ENCODE assay signal across 27 cellular contexts in the genomic region with DNA sequence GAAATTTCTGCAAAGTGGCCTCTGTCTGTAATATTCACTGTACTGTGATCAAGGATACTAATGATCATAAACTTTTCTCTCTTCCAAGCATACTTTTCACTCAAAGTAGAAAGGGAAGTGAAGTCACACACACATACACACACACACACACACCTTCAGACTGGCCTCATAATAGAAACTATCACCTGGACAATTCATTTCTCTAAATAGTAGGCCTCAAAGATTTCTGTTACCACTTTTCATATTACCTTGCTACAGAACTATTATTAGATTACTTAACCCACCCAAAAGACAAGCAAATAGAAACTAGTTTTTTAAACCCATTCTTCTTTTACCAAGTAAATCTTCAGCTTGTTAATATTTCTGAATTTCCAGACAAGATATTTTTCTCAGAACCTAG. TPM values are rescaled to one million over a fixed set of nuclear protein-coding genes. Genes with fewer than 3 reads are reported as not detected.
DNase-seq lines count a peak whose midpoint lies in the region; ATAC-seq and TF ChIP-seq lines count a peak whose summit lies in the region.
"Had no signal": no experiment of that assay in that cellular context is flagged by ENCODE, and none has a peak within 500 bp of the region (broad histone marks: within the 10 kb centered on the region; RNA-seq: fewer than 3 reads in every experiment).

No MANE protein-coding gene starts in this region.

- no peak overlapping the region for H2BK120ac ChIP-seq in mesenchymal stem cell (ENCODE audit: low read depth, low read length)

- H3K36me3 ChIP-seq in mesenchymal stem cell (ENCODE audit: control insufficient read depth in 1 of 2, insufficient read depth in 2 of 2, low read depth in 1 of 2, low read length in 2 of 2): no peaks in the 10 kb centered on the region
- H3K36me3 ChIP-seq: sigmoid colon, upper lobe of left lung had no signal

- TF ChIP-seq POLR2A in GM18505 (IDR thresholded peaks at IDR 0.05; ENCODE audit: borderline replicate concordance, extremely low read depth, insufficient read depth, insufficient read length): no peak

- no peak overlapping the region for H2AFZ ChIP-seq in mesenchymal stem cell (ENCODE audit: low read depth, low read length)
- H2AFZ ChIP-seq: parathyroid adenoma had no signal

- intact Hi-C loops in activated CD4-positive, alpha-beta T cell treated with anti-CD3 and anti-CD28 coated beads for 36 hours (cut with DNase I, micrococcal nuclease): no loop called here

- H3K4me1 Mint-ChIP-seq in activated CD4-positive, alpha-beta T cell treated with anti-CD3 and anti-CD28 coated beads for 36 hours: no peaks in the 10 kb centered on the region
- H3K4me1 Mint-ChIP-seq: activated CD8-positive, alpha-beta memory T cell treated with anti-CD3 and anti-CD28 coated beads, Interleukin-2, amount 10 ng/mL, durations not matched to agents 7 days and 5 days; naive thymus-derived CD8-positive, alpha-beta T cell had no signal

- no peak overlapping the region for H3K4me3 Mint-ChIP-seq in activated CD4-positive, alpha-beta T cell treated with anti-CD3 and anti-CD28 coated beads for 36 hours
- H3K4me3 Mint-ChIP-seq: activated CD8-positive, alpha-beta memory T cell treated with anti-CD3 and anti-CD28 coated beads, Interleukin-2, amount 10 ng/mL, durations not matched to agents 7 days and 5 days; naive thymus-derived CD8-positive, alpha-beta T cell; stimulated activated naive CD8-positive, alpha-beta T cell treated with anti-CD3 and anti-CD28 coated beads, Interleukin-15, Interleukin-2, amounts not matched to agents 100 ng/mL and 50 ng/mL, for 24 hours had no signal

- no peak overlapping the region for H4K8ac ChIP-seq in mesenchymal stem cell (ENCODE audit: low read length)

- no peaks in the 10 kb centered on the region for H3K27me3 ChIP-seq in mesenchymal stem cell (ENCODE audit: control insufficient read depth in 1 of 2, insufficient read depth in 1 of 2, low read length in 2 of 2)
- H3K27me3 ChIP-seq: sigmoid colon, upper lobe of left lung had no signal

- H3K79me1 ChIP-seq in mesenchymal stem cell (replicated peaks; ENCODE audit: low read length, poor library complexity, severe bottlenecking): no peaks in the 10 kb centered on the region

- H2BK12ac ChIP-seq in mesenchymal stem cell (ENCODE audit: low read length in 2 of 2): no peak overlapping the region

- no peaks in the 10 kb centered on the region for H3K36me3 Mint-ChIP-seq in activated CD4-positive, alpha-beta T cell treated with anti-CD3 and anti-CD28 coated beads for 36 hours (ENCODE audit: low read depth)
- H3K36me3 Mint-ChIP-seq: activated CD8-positive, alpha-beta memory T cell treated with anti-CD3 and anti-CD28 coated beads, Interleukin-2, amount 10 ng/mL, durations not matched to agents 7 days and 5 days; naive thymus-derived CD8-positive, alpha-beta T cell had no signal

- no peak for DNase-seq in stimulated activated CD4-positive, alpha-beta T cell treated with anti-CD3 and anti-CD28 coated beads, Interleukin-1b, Interleukin-23, amount 100 ng/mL, for 48 hours
- DNase-seq in activated CD4-positive, alpha-beta T cell treated with anti-CD3 and anti-CD28 coated beads for 36 hours: no peak
- DNase-seq in mesenchymal stem cell: no peak
- DNase-seq: activated CD8-positive, alpha-beta memory T cell treated with anti-CD3 and anti-CD28 coated beads, Interleukin-2, amount 10 ng/mL, durations not matched to agents 7 days and 5 days; C1 segment of cervical spinal cord; dermis blood vessel endothelial cell; DMS 273 treated with DMSO at 0.1 percent for 48 hours; foreskin fibroblast; Karpas-422; kidney; mesendoderm; naive thymus-derived CD8-positive, alpha-beta T cell; NCI-H1105; NCI-H2107; sigmoid colon; T-helper 9 cell; upper lobe of left lung had no signal

- no peak overlapping the region for H3K27ac Mint-ChIP-seq in activated CD4-positive, alpha-beta T cell treated with anti-CD3 and anti-CD28 coated beads for 36 hours
- H3K27ac Mint-ChIP-seq: activated CD8-positive, alpha-beta memory T cell treated with anti-CD3 and anti-CD28 coated beads, Interleukin-2, amount 10 ng/mL, durations not matched to agents 7 days and 5 days; naive thymus-derived CD8-positive, alpha-beta T cell; stimulated activated naive CD8-positive, alpha-beta T cell treated with anti-CD3 and anti-CD28 coated beads, Interleukin-15, Interleukin-2, amounts not matched to agents 100 ng/mL and 50 ng/mL, for 24 hours had no signal

- H3K9me3 Mint-ChIP-seq in activated CD4-positive, alpha-beta T cell treated with anti-CD3 and anti-CD28 coated beads for 36 hours (ENCODE audit: low read depth): no peaks in the 10 kb centered on the region
- H3K9me3 Mint-ChIP-seq: naive thymus-derived CD8-positive, alpha-beta T cell; stimulated activated naive CD8-positive, alpha-beta T cell treated with anti-CD3 and anti-CD28 coated beads, Interleukin-15, Interleukin-2, amounts not matched to agents 100 ng/mL and 50 ng/mL, for 24 hours had no signal

- H3K23ac ChIP-seq in mesenchymal stem cell (ENCODE audit: low read length in 2 of 2): no peak overlapping the region

- ATAC-seq in GM18505 (IDR thresholded peaks at IDR 0.05; ENCODE audit: unreplicated experiment) (peak; percentile 65), GM21367 (IDR thresholded peaks at IDR 0.05; ENCODE audit: unreplicated experiment) (peak; percentile 62), HG02798 (IDR thresholded peaks at IDR 0.05; ENCODE audit: poor library complexity, unreplicated experiment) (peak; percentile 73), HG03521 (IDR thresholded peaks at IDR 0.05; ENCODE audit: unreplicated experiment) (peak; percentile 60), HG02610 (IDR thresholded peaks at IDR 0.05; ENCODE audit: unreplicated experiment) (no peak)
- no peak for ATAC-seq in activated CD4-positive, alpha-beta T cell treated with anti-CD3 and anti-CD28 coated beads for 36 hours
- ATAC-seq: activated CD8-positive, alpha-beta memory T cell treated with anti-CD3 and anti-CD28 coated beads, Interleukin-2, amount 10 ng/mL, durations not matched to agents 7 days and 5 days; naive thymus-derived CD8-positive, alpha-beta T cell; Panc1 had no signal

- peaks cover 6% of the 10 kb centered on the region for H3K27me3 Mint-ChIP-seq in activated CD4-positive, alpha-beta T cell treated with anti-CD3 and anti-CD28 coated beads for 36 hours
- H3K27me3 Mint-ChIP-seq: activated CD8-positive, alpha-beta memory T cell treated with anti-CD3 and anti-CD28 coated beads, Interleukin-2, amount 10 ng/mL, durations not matched to agents 7 days and 5 days had no signal

- H3K9ac ChIP-seq in mesenchymal stem cell (ENCODE audit: low read length): no peak overlapping the region
- H3K9ac ChIP-seq: parathyroid adenoma had no signal

- POLR2A ChIA-PET in activated CD4-positive, alpha-beta T cell treated with anti-CD3 and anti-CD28 coated beads for 36 hours (lab: Charles Lee): no interaction called here

- no peak overlapping the region for H3K27ac ChIP-seq in mesenchymal stem cell (ENCODE audit: low read length, poor library complexity, severe bottlenecking)
- H3K27ac ChIP-seq: parathyroid adenoma, sigmoid colon, SK-N-MC, upper lobe of left lung had no signal

- H3K18ac ChIP-seq in mesenchymal stem cell (ENCODE audit: low read depth in 1 of 2, low read length in 2 of 2): no peak overlapping the region

- CTCF ChIA-PET in activated CD4-positive, alpha-beta T cell treated with anti-CD3 and anti-CD28 coated beads for 36 hours (lab: Charles Lee): interaction anchor here (1.1 kb wide), 1 partner anchor 22 kb away, joined by 3 read pairs; no protein-coding TSS in a partner anchor

- no peak overlapping the region for H2BK5ac ChIP-seq in mesenchymal stem cell (ENCODE audit: low read depth, low read length, poor library complexity, severe bottlenecking)

- H3K4me2 ChIP-seq in mesenchymal stem cell (ENCODE audit: low read length, poor library complexity, severe bottlenecking): no peak overlapping the region

- H2AK5ac ChIP-seq in mesenchymal stem cell (ENCODE audit: low read length, severe bottlenecking): no peak overlapping the region

- no peaks in the 10 kb centered on the region for H3K9me3 ChIP-seq in mesenchymal stem cell (ENCODE audit: control insufficient read depth, low read length)
- H3K9me3 ChIP-seq: sigmoid colon, upper lobe of left lung had no signal

- no peak overlapping the region for H3K14ac ChIP-seq in mesenchymal stem cell (ENCODE audit: low read length in 2 of 2)

- no peak overlapping the region for H3K4me3 ChIP-seq in mesenchymal stem cell (ENCODE audit: insufficient read depth in 1 of 2, low read depth in 1 of 2, low read length in 2 of 2)
- H3K4me3 ChIP-seq: sigmoid colon, SK-N-MC, upper lobe of left lung had no signal

- no peak overlapping the region for H2BK15ac ChIP-seq in mesenchymal stem cell (ENCODE audit: low read depth, poor library complexity, severe bottlenecking)

- H4K91ac ChIP-seq in mesenchymal stem cell (ENCODE audit: low read length): no peak overlapping the region

- H3K4me1 ChIP-seq in mesenchymal stem cell (ENCODE audit: control insufficient read depth, insufficient read depth, low read depth, low read length): no peaks in the 10 kb centered on the region
- H3K4me1 ChIP-seq: parathyroid adenoma, sigmoid colon, upper lobe of left lung had no signal

- no peak overlapping the region for H3K4ac ChIP-seq in mesenchymal stem cell (ENCODE audit: low read depth in 1 of 2, low read length in 2 of 2)

RNA-seq across cellular contexts. Expression of gene CPB1, which starts 12.2 kb away (rescaled TPM):
- total RNA-seq in activated CD4-positive, alpha-beta T cell treated with anti-CD3 and anti-CD28 coated beads for 36 hours: not detected
- polyA plus RNA-seq in mesenchymal stem cell (2013, experiment 1 of 2): not detected
- not detected for polyA plus RNA-seq in mesenchymal stem cell (2013, experiment 2 of 2)
- total RNA-seq: activated CD8-positive, alpha-beta memory T cell treated with anti-CD3 and anti-CD28 coated beads, Interleukin-2, amount 10 ng/mL, durations not matched to agents 7 days and 5 days; dermis blood vessel endothelial cell; HT1080; naive thymus-derived CD8-positive, alpha-beta T cell had no signal
- polyA plus RNA-seq: naive thymus-derived CD8-positive, alpha-beta T cell had no signal

RNA-seq across cellular contexts. Expression of gene CPA3, which starts 25.3 kb away (rescaled TPM):
- not detected for total RNA-seq in activated CD4-positive, alpha-beta T cell treated with anti-CD3 and anti-CD28 coated beads for 36 hours
- 0.39 TPM for polyA plus RNA-seq in mesenchymal stem cell (2013, experiment 1 of 2)
- 0.32 TPM for polyA plus RNA-seq in mesenchymal stem cell (2013, experiment 2 of 2)
- total RNA-seq: activated CD8-positive, alpha-beta memory T cell treated with anti-CD3 and anti-CD28 coated beads, Interleukin-2, amount 10 ng/mL, durations not matched to agents 7 days and 5 days; HT1080; naive thymus-derived CD8-positive, alpha-beta T cell had no signal
- polyA plus RNA-seq: naive thymus-derived CD8-positive, alpha-beta T cell had no signal

Comparison
In these comparisons a context has a peak if more than half of its experiments do, and no peak if none do; other contexts are left out.
1. ATAC-seq: peak in GM18505 (single experiment), GM21367 (single experiment), HG02798 (single experiment) and HG03521 (single experiment); none in HG02610 (single experiment) and activated CD4-positive, alpha-beta T cell treated with anti-CD3 and anti-CD28 coated beads for 36 hours (single experiment).